Comparison of ENCODE assay signal across 9 cellular contexts in the genomic region with DNA sequence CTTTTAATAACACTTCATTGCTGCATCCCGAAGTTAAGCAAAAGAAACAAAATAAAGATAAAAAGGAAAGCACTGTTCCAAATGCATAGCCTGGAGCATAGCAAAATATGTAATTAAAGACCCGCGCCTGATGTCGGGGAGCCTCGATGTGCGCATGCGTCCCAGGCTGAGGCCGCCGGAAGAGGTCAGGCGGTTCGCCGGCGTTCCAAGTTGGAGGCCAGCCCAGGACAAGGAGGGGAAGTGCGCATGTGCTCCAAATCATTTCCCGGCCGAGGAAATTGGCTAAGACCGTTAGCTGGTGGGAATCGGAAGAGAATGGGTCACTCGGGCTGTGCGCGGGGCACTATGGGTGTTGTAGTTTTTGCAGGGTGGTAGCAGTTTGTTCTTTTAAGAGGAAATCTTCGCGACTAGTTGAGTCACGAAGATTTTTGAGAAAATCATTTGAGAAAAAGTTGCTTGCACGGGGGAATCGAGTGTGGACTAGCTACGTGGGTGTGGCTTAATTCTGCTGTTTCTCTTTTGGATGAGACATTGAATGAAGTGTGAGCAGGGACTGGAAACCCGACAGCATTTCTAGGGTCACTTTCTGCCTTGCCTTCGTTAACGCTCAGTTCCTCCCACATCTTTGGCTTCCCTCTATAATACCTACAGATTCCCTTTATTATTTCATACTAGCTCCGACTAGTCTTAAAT. TPM values are rescaled to one million over a fixed set of nuclear protein-coding genes. Genes with fewer than 3 reads are reported as not detected.
DNase-seq lines count a peak whose midpoint lies in the region; ATAC-seq and TF ChIP-seq lines count a peak whose summit lies in the region.
"Had no signal": no experiment of that assay in that cellular context is flagged by ENCODE, and none has a peak within 500 bp of the region (broad histone marks: within the 10 kb centered on the region; RNA-seq: fewer than 3 reads in every experiment).

No MANE protein-coding gene starts in this region.

- DNase-seq in NCI-H2196 (lab: John Stamatoyannopoulos, UW; ENCODE audit: unreplicated experiment) = peak; percentile 12
- DNase-seq in NCI-H2196 treated with DMSO at 0.1 percent for 48 hours (lab: John Stamatoyannopoulos, UW; ENCODE audit: unreplicated experiment) = no peak
- peak; percentile 86 for DNase-seq in SKM-1 (lab: John Stamatoyannopoulos, UW; ENCODE audit: unreplicated experiment)
- peak; percentile 67 to 85 for DNase-seq in activated naive CD4-positive, alpha-beta T cell treated with anti-CD3 and anti-CD28 coated beads, Interleukin-2, amount 50 U/mL, for 72 hours (ENCODE audit: low spot score in 2 of 2)
- DNase-seq in globus pallidus (ENCODE audit: low spot score) = peak; percentile 95
- peak; percentile 83 for DNase-seq in non-pigmented ciliary epithelial cell (ENCODE audit: low read depth)
- DNase-seq in stromal cell of bone marrow (ENCODE audit: low read depth) = peak; percentile 94
- DNase-seq: DND-41 had no signal

- no peaks in the 10 kb centered on the region for H3K36me3 ChIP-seq in KMS-11 (ENCODE audit: insufficient read depth)

- peak overlapping the region; percentile 83 to 94 for H3K27ac Mint-ChIP-seq in activated naive CD4-positive, alpha-beta T cell treated with anti-CD3 and anti-CD28 coated beads, Interleukin-2, amount 50 U/mL, for 72 hours

- peaks cover 19 to 21% of the 10 kb centered on the region in 2 donors for H3K9me3 Mint-ChIP-seq in activated naive CD4-positive, alpha-beta T cell treated with anti-CD3 and anti-CD28 coated beads, Interleukin-2, amount 50 U/mL, for 72 hours

- H3K36me3 Mint-ChIP-seq in activated naive CD4-positive, alpha-beta T cell treated with anti-CD3 and anti-CD28 coated beads, Interleukin-2, amount 50 U/mL, for 72 hours = peaks cover 12 to 23% of the 10 kb centered on the region in 2 donors

- ATAC-seq in activated naive CD4-positive, alpha-beta T cell treated with anti-CD3 and anti-CD28 coated beads, Interleukin-2, amount 50 U/mL, for 72 hours = peak; percentile 98

- H3K27ac ChIP-seq in KMS-11 = no peak overlapping the region

- peaks cover 11% of the 10 kb centered on the region for H3K4me1 ChIP-seq in KMS-11 (ENCODE audit: low read depth, poor library complexity, severe bottlenecking)

- peak overlapping the region; percentile 80 for H3K4me2 ChIP-seq in KMS-11

- peak overlapping the region; percentile 99 for H2AFZ ChIP-seq in KMS-11 (ENCODE audit: low read depth)

- H3K27me3 ChIP-seq in KMS-11 (ENCODE audit: insufficient read depth, low read depth) = peaks cover 9% of the 10 kb centered on the region; the same call in 1 of the 2 replicates

- H3K9ac ChIP-seq in KMS-11 = peak overlapping the region; percentile 3; the same call in 1 of the 2 replicates

- no peaks in the 10 kb centered on the region for H3K79me2 ChIP-seq in KMS-11 (ENCODE audit: insufficient read depth, low read depth)

- no peaks in the 10 kb centered on the region for H4K20me1 ChIP-seq in KMS-11 (ENCODE audit: insufficient read depth)

- peak overlapping the region; percentile 99 for H3K4me3 ChIP-seq in KMS-11 (IDR thresholded peaks at IDR 0.05; ENCODE audit: insufficient read depth, low read depth, low read length)

- TF ChIP-seq CTCF in KMS-11 (conservative IDR thresholded peaks at IDR 0.05; ENCODE audit: low read depth, low read length) = no peak

RNA-seq across cellular contexts. Expression of a gene that starts 31.0 kb away (rescaled TPM):
- not detected for total RNA-seq in activated naive CD4-positive, alpha-beta T cell treated with anti-CD3 and anti-CD28 coated beads, Interleukin-2, amount 50 U/mL, for 72 hours
